ENCODE assay signal across 29 cellular contexts in genomic region chr3:127545711-127546457, GRCh38. TPM values are rescaled to one million over a fixed set of nuclear protein-coding genes. Genes with fewer than 3 reads are reported as not detected.
DNase-seq lines count a peak whose midpoint lies in the region; ATAC-seq and TF ChIP-seq lines count a peak whose summit lies in the region.
"Had no signal": no experiment of that assay in that cellular context is flagged by ENCODE, and none has a peak within 500 bp of the region (broad histone marks: within the 10 kb centered on the region; RNA-seq: fewer than 3 reads in every experiment).

No MANE protein-coding gene starts in this region.

- CTCF ChIA-PET in WTC11 (lab: Charles Lee) (interaction anchor here (0.7 to 6.5 kb wide), 10 partner anchors 8 to 866 kb away, joined by 3 to 106 read pairs (median 11); no protein-coding TSS in a partner anchor), Calu3 (lab: Charles Lee) (interaction anchor here (0.6 to 1.6 kb wide), 4 partner anchors 12 to 90 kb away, joined by 3 to 4 read pairs (median 3); no protein-coding TSS in a partner anchor)

- no TSS peak for BruUV-seq in Calu3 (replicated peaks; lab: Mats Ljungman, UMichigan)

- H3K36me3 Mint-ChIP-seq in activated naive CD8-positive, alpha-beta T cell, result no peaks in the 10 kb centered on the region
- no peaks in the 10 kb centered on the region for H3K36me3 Mint-ChIP-seq in activated naive CD8-positive, alpha-beta T cell treated with anti-CD3 and anti-CD28 coated beads for 36 hours
- H3K36me3 Mint-ChIP-seq in WTC11 (no peaks in the 10 kb centered on the region), glutamatergic neuron (ENCODE audit: unreplicated experiment) (no peaks in the 10 kb centered on the region), Calu3 (ENCODE audit: insufficient read depth, unreplicated experiment) (peaks cover 13% of the 10 kb centered on the region)
- H3K36me3 Mint-ChIP-seq: activated CD4-positive, alpha-beta memory T cell treated with anti-CD3 and anti-CD28 coated beads for 36 hours had no signal

- TF ChIP-seq CTCF in WTC11 (IDR thresholded peaks at IDR 0.05) (no peak), glutamatergic neuron (IDR thresholded peaks at IDR 0.05; ENCODE audit: partially characterized antibody, unreplicated experiment) (no peak), Calu3 (IDR thresholded peaks at IDR 0.05; ENCODE audit: unreplicated experiment) (no peak)

- peak overlapping the region; percentile 78 for H3K27ac ChIP-seq in skeletal muscle tissue (ENCODE audit: low read depth, low read length)
- H3K27ac ChIP-seq: A549 had no signal

- no peak for ATAC-seq in WTC11
- ATAC-seq: A549; heart right ventricle; stimulated activated naive CD8-positive, alpha-beta T cell treated with anti-CD3 and anti-CD28 coated beads, Interleukin-15, amount 100 ng/mL, for 72 hours had no signal

- no peak for DNase-seq in activated naive CD8-positive, alpha-beta T cell treated with anti-CD3 and anti-CD28 coated beads for 36 hours
- no peak for DNase-seq in WTC11 (ENCODE audit: low spot score)
- no peak for DNase-seq in glutamatergic neuron
- DNase-seq in cerebellar nuclear complex (lab: John Stamatoyannopoulos, UW), result no peak
- DNase-seq in medulla oblongata (ENCODE audit: extremely low spot score), result no peak
- no peak for DNase-seq in Calu3
- DNase-seq: activated CD4-positive, alpha-beta memory T cell treated with anti-CD3 and anti-CD28 coated beads for 36 hours; activated CD8-positive, alpha-beta memory T cell treated with anti-CD3 and anti-CD28 coated beads, Interleukin-2, amount 50 U/mL, for 4 hours; activated effector memory CD4-positive, alpha-beta T cell treated with Interleukin-2 at 50 U/mL for 16 hours; BE2C; DND-41; effector CD8-positive, alpha-beta T cell; erythroblast; foreskin fibroblast; heart right ventricle; mesendoderm; NCI-H1092 treated with DMSO at 0.1 percent for 48 hours; NCI-H187 treated with DMSO at 0.1 percent for 48 hours; NCI-H526 treated with DMSO at 0.1 percent for 48 hours; occipital lobe; SIG-M5; small intestine; stimulated activated CD8-positive, alpha-beta memory T cell treated with anti-CD3 and anti-CD28 coated beads, Interleukin-4, amount 100 ng/mL, for 48 hours; stimulated activated naive CD8-positive, alpha-beta T cell treated with anti-CD3 and anti-CD28 coated beads, Interleukin-15, amount 100 ng/mL, for 72 hours; SW 1271; tibial artery had no signal

- intact Hi-C loops in Calu3 (cut with micrococcal nuclease; ENCODE audit: unreplicated experiment), result loop anchor here (5.0 kb wide), 1 partner anchor 869 kb away; no protein-coding TSS in a partner anchor

- H3K9ac ChIP-seq in skeletal muscle tissue (ENCODE audit: low read depth in 1 of 3, low read length in 3 of 3), result peak overlapping the region in 1 of 3 donors; percentile 83

- H3K4me3 Mint-ChIP-seq in activated naive CD8-positive, alpha-beta T cell, result peak overlapping the region; percentile 74
- no peak overlapping the region for H3K4me3 Mint-ChIP-seq in activated naive CD8-positive, alpha-beta T cell treated with anti-CD3 and anti-CD28 coated beads for 36 hours
- H3K4me3 Mint-ChIP-seq in WTC11, result 0 out of 2 replicates have a peak overlapping the region, but pooled peaks have one; percentile 75
- peak overlapping the region; percentile 50 for H3K4me3 Mint-ChIP-seq in glutamatergic neuron (ENCODE audit: unreplicated experiment)
- H3K4me3 Mint-ChIP-seq in Calu3 (ENCODE audit: low read depth, unreplicated experiment), result no peak overlapping the region

- no peak overlapping the region for H3K27ac Mint-ChIP-seq in activated naive CD8-positive, alpha-beta T cell
- no peak overlapping the region for H3K27ac Mint-ChIP-seq in activated naive CD8-positive, alpha-beta T cell treated with anti-CD3 and anti-CD28 coated beads for 36 hours
- H3K27ac Mint-ChIP-seq in WTC11 (no peak overlapping the region), glutamatergic neuron (ENCODE audit: unreplicated experiment) (peak overlapping the region; percentile 100), Calu3 (ENCODE audit: unreplicated experiment) (no peak overlapping the region)
- H3K27ac Mint-ChIP-seq: activated CD4-positive, alpha-beta memory T cell treated with anti-CD3 and anti-CD28 coated beads for 36 hours had no signal

- no peaks in the 10 kb centered on the region for H3K27me3 ChIP-seq in skeletal muscle tissue (ENCODE audit: control insufficient read depth in 3 of 3, insufficient read depth in 3 of 3, low read length in 3 of 3)
- H3K27me3 ChIP-seq: BE2C, heart right ventricle, tibial artery had no signal

- H3K4me1 ChIP-seq in skeletal muscle tissue (ENCODE audit: control insufficient read depth in 3 of 3, insufficient read depth in 3 of 3, low read length in 3 of 3), result peaks cover 12 to 17% (median 14%) of the 10 kb centered on the region in 3 donors

- peaks cover 9% of the 10 kb centered on the region for H3K4me1 Mint-ChIP-seq in activated naive CD8-positive, alpha-beta T cell (ENCODE audit: low read depth)
- H3K4me1 Mint-ChIP-seq in activated naive CD8-positive, alpha-beta T cell treated with anti-CD3 and anti-CD28 coated beads for 36 hours, result peaks cover 9% of the 10 kb centered on the region
- H3K4me1 Mint-ChIP-seq in WTC11 (peaks cover 19% of the 10 kb centered on the region), glutamatergic neuron (ENCODE audit: low read depth, unreplicated experiment) (peaks cover 45% of the 10 kb centered on the region), Calu3 (ENCODE audit: low read depth, unreplicated experiment) (peaks cover 7% of the 10 kb centered on the region)

- no peaks in the 10 kb centered on the region for H3K36me3 ChIP-seq in skeletal muscle tissue (ENCODE audit: control insufficient read depth in 3 of 3, insufficient read depth in 3 of 3, low read length in 3 of 3)
- H3K36me3 ChIP-seq: BE2C, heart right ventricle, tibial artery had no signal

- no peak overlapping the region for H3K4me3 ChIP-seq in skeletal muscle tissue (ENCODE audit: low read length in 3 of 3)
- H3K4me3 ChIP-seq: A549, tibial artery had no signal

- POLR2A ChIA-PET in WTC11 (lab: Charles Lee), result no interaction called here

- H3K9me3 Mint-ChIP-seq in activated naive CD8-positive, alpha-beta T cell (ENCODE audit: low read depth), result no peaks in the 10 kb centered on the region
- H3K9me3 Mint-ChIP-seq in activated naive CD8-positive, alpha-beta T cell treated with anti-CD3 and anti-CD28 coated beads for 36 hours, result no peaks in the 10 kb centered on the region
- H3K9me3 Mint-ChIP-seq in WTC11, result no peaks in the 10 kb centered on the region
- peaks cover 10% of the 10 kb centered on the region for H3K9me3 Mint-ChIP-seq in glutamatergic neuron (ENCODE audit: unreplicated experiment)
- no peaks in the 10 kb centered on the region for H3K9me3 Mint-ChIP-seq in Calu3 (ENCODE audit: low read depth, unreplicated experiment)
- H3K9me3 Mint-ChIP-seq: activated CD4-positive, alpha-beta memory T cell treated with anti-CD3 and anti-CD28 coated beads for 36 hours; stimulated activated naive CD8-positive, alpha-beta T cell treated with anti-CD3 and anti-CD28 coated beads, Interleukin-15, amount 100 ng/mL, for 72 hours had no signal

- H3K9me3 ChIP-seq in skeletal muscle tissue (ENCODE audit: control insufficient read depth in 3 of 3, low read length in 3 of 3), result no peaks in the 10 kb centered on the region
- H3K9me3 ChIP-seq: A549, BE2C, heart right ventricle, tibial artery had no signal

- H3K27me3 Mint-ChIP-seq in activated naive CD8-positive, alpha-beta T cell, result no peaks in the 10 kb centered on the region
- no peaks in the 10 kb centered on the region for H3K27me3 Mint-ChIP-seq in activated naive CD8-positive, alpha-beta T cell treated with anti-CD3 and anti-CD28 coated beads for 36 hours
- H3K27me3 Mint-ChIP-seq in WTC11 (ENCODE audit: low read depth), result peaks cover 8% of the 10 kb centered on the region; the same call in 1 of the 2 replicates
- peaks cover 15% of the 10 kb centered on the region for H3K27me3 Mint-ChIP-seq in glutamatergic neuron (ENCODE audit: unreplicated experiment)
- H3K27me3 Mint-ChIP-seq in Calu3 (ENCODE audit: unreplicated experiment), result peaks cover 58% of the 10 kb centered on the region
- H3K27me3 Mint-ChIP-seq: activated CD4-positive, alpha-beta memory T cell treated with anti-CD3 and anti-CD28 coated beads for 36 hours had no signal

TF ChIP-seq in WTC11, 78 proteins besides CTCF, POLR2A, EP300 and RAD21 (continues in another document):
- TF ChIP-seq ZNF281 (CRISPR knock-in tag; IDR thresholded peaks at IDR 0.05), result no peak
- no peak for TF ChIP-seq TEAD1 (CRISPR knock-in tag; IDR thresholded peaks at IDR 0.05)
- no peak for TF ChIP-seq FOXJ3 (CRISPR knock-in tag; IDR thresholded peaks at IDR 0.05; ENCODE audit: borderline replicate concordance)

RNA-seq across cellular contexts. Expression of gene TPRA1, which starts 44.6 kb away (rescaled TPM):
- total RNA-seq in activated naive CD8-positive, alpha-beta T cell treated with anti-CD3 and anti-CD28 coated beads for 36 hours, result 10 to 100 TPM; 29.4 to 32.3 TPM
- total RNA-seq in WTC11 (2021) (20.3 to 24.2 TPM (median 22.0 TPM) in 3 replicates), glutamatergic neuron (ENCODE audit: unreplicated experiment) (21.2 TPM), skeletal muscle tissue (15.1 TPM), Calu3 (2022) (62.4 and 66.4 TPM in 2 replicates)

RNA-seq across cellular contexts. Expression of gene MCM2, which starts 52.3 kb away (rescaled TPM):
- 100 to 1,000 TPM; 311 to 325 TPM for total RNA-seq in activated naive CD8-positive, alpha-beta T cell treated with anti-CD3 and anti-CD28 coated beads for 36 hours
- 142 to 155 TPM (median 152 TPM) in 3 replicates for total RNA-seq in WTC11 (2021)
- 21.3 TPM for total RNA-seq in glutamatergic neuron (ENCODE audit: unreplicated experiment)
- total RNA-seq in skeletal muscle tissue, result 30.3 TPM
- 120 and 121 TPM in 2 replicates for total RNA-seq in Calu3 (2022)

Comparison
In these comparisons a context has a peak if more than half of its experiments do, and no peak if none do; other contexts are left out.
1. H3K4me3 Mint-ChIP-seq: peak in activated naive CD8-positive, alpha-beta T cell (single experiment), WTC11 (single experiment) and glutamatergic neuron (single experiment); none in activated naive CD8-positive, alpha-beta T cell treated with anti-CD3 and anti-CD28 coated beads for 36 hours (single experiment) and Calu3 (single experiment).